8 cellular contexts compared by ENCODE assay signal in genomic region chr19:48501446-48501960, GRCh38. TPM values are rescaled to one million over a fixed set of nuclear protein-coding genes. Genes with fewer than 3 reads are reported as not detected.
A peak's percentile ranks its signal among the peaks of the same experiment; 100 is the strongest.
DNase-seq lines count a peak whose midpoint lies in the region; ATAC-seq lines count a peak whose summit lies in the region.

No MANE protein-coding gene starts in this region.

- intact Hi-C loops in sciatic nerve (cut with DNase I): no loop called here

- ATAC-seq in GM21447 (IDR thresholded peaks at IDR 0.05; ENCODE audit: unreplicated experiment): peak; percentile 47
- ATAC-seq in activated CD4-positive, CD25-positive, alpha-beta regulatory T cell treated with anti-CD3 and anti-CD28 coated beads, Interleukin-2, amount 50 U/mL, for 24 hours: peak; percentile 63 to 64
- ATAC-seq in esophagus mucosa: peak; percentile 70
- peak; percentile 13 for ATAC-seq in sciatic nerve
- no peak for ATAC-seq in GM21381 (IDR thresholded peaks at IDR 0.05; ENCODE audit: unreplicated experiment)
- ATAC-seq in HG03139 (IDR thresholded peaks at IDR 0.05; ENCODE audit: unreplicated experiment): no peak

- DNase-seq in NCI-H2171 treated with DMSO at 0.1 percent for 48 hours (lab: John Stamatoyannopoulos, UW) (peak; percentile 99), sciatic nerve (ENCODE audit: low spot score) (no peak), AG20443 (ENCODE audit: low spot score) (no peak)

RNA-seq across cellular contexts. Expression of gene LMTK3, which starts 10.1 kb away (rescaled TPM):
- total RNA-seq in esophagus mucosa (4.9 TPM), sciatic nerve (0.76 TPM)

RNA-seq across cellular contexts. Expression of gene CYTH2, which starts 32.3 kb away (rescaled TPM):
- total RNA-seq in esophagus mucosa (47.2 TPM), sciatic nerve (62.7 TPM)

RNA-seq across cellular contexts. Expression of gene KCNJ14, which starts 46.1 kb away (rescaled TPM):
- 0.76 TPM for total RNA-seq in esophagus mucosa
- total RNA-seq in sciatic nerve: 0.71 TPM

RNA-seq across cellular contexts. Expression of gene SULT2B1, which starts 50.5 kb away (rescaled TPM):
- total RNA-seq in esophagus mucosa (245 TPM), sciatic nerve (not detected)

RNA-seq across cellular contexts. Expression of gene GRWD1, which starts 55.7 kb away (rescaled TPM):
- total RNA-seq in esophagus mucosa (24.6 TPM), sciatic nerve (23.4 TPM)

Comparison
In these comparisons a context has a peak if more than half of its experiments do, and no peak if none do; other contexts are left out.
1. ATAC-seq: peak in GM21447 (single experiment), activated CD4-positive, CD25-positive, alpha-beta regulatory T cell treated with anti-CD3 and anti-CD28 coated beads, Interleukin-2, amount 50 U/mL, for 24 hours (2 of 2), esophagus mucosa (single experiment) and sciatic nerve (single experiment); none in GM21381 (single experiment) and HG03139 (single experiment).